2 cellular contexts compared by ENCODE assay signal in genomic region chr4:76954489-76954888, GRCh38.
TF ChIP-seq lines count a peak whose summit lies in the region.

No MANE protein-coding gene starts in this region.

TF ChIP-seq in SK-N-SH, 30 proteins besides CTCF, POLR2A, EP300 and RAD21:
- TF ChIP-seq TAF1 (IDR thresholded peaks at IDR 0.05; ENCODE audit: borderline replicate concordance, low read depth, low read length), result no peak
- no peak for TF ChIP-seq ZBTB33 (IDR thresholded peaks at IDR 0.05; ENCODE audit: borderline replicate concordance, low read depth)
- TF ChIP-seq, protein P1, sequence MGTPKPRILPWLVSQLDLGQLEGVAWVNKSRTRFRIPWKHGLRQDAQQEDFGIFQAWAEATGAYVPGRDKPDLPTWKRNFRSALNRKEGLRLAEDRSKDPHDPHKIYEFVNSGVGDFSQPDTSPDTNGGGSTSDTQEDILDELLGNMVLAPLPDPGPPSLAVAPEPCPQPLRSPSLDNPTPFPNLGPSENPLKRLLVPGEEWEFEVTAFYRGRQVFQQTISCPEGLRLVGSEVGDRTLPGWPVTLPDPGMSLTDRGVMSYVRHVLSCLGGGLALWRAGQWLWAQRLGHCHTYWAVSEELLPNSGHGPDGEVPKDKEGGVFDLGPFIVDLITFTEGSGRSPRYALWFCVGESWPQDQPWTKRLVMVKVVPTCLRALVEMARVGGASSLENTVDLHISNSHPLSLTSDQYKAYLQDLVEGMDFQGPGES (IDR thresholded peaks at IDR 0.05; ENCODE audit: low read depth, low read length), result no peak
- no peak for TF ChIP-seq ELF1 (IDR thresholded peaks at IDR 0.05)
- peak; percentile 88 for TF ChIP-seq GATA2 (CRISPR knock-in tag; IDR thresholded peaks at IDR 0.05)
- no peak for TF ChIP-seq POLR2AphosphoS5 (IDR thresholded peaks at IDR 0.05; ENCODE audit: low read depth, low read length)
- no peak for TF ChIP-seq TEAD4 (IDR thresholded peaks at IDR 0.05; ENCODE audit: borderline replicate concordance, insufficient read depth)
- peak; percentile 73 for TF ChIP-seq CHD2 (IDR thresholded peaks at IDR 0.05; ENCODE audit: low read length, partially characterized antibody)
- peak; percentile 92 for TF ChIP-seq RCOR1 (IDR thresholded peaks at IDR 0.05; ENCODE audit: low read length)
- TF ChIP-seq EZH2phosphoT487 (IDR thresholded peaks at IDR 0.05; ENCODE audit: borderline replicate concordance, low read depth), result no peak

TF ChIP-seq in endothelial cell of umbilical vein, 7 proteins besides CTCF, POLR2A, EP300 and RAD21:
- no peak for TF ChIP-seq GATA2 (IDR thresholded peaks at IDR 0.05; ENCODE audit: insufficient read depth, insufficient read length, low read depth, low read length)
- no peak for TF ChIP-seq MAX (IDR thresholded peaks at IDR 0.05; ENCODE audit: insufficient read depth, insufficient read length)
- no peak for TF ChIP-seq JUN (IDR thresholded peaks at IDR 0.05; ENCODE audit: borderline replicate concordance, insufficient read depth, insufficient read length, low read depth)
- TF ChIP-seq POLR2AphosphoS5 (IDR thresholded peaks at IDR 0.05; ENCODE audit: insufficient read depth, low read depth, low read length), result no peak
- no peak for TF ChIP-seq FOS (IDR thresholded peaks at IDR 0.05; ENCODE audit: borderline replicate concordance, insufficient read depth, low read length)
- no peak for TF ChIP-seq EZH2 (IDR thresholded peaks at IDR 0.05; ENCODE audit: borderline replicate concordance, low read depth, low read length, severe bottlenecking)
- no peak for TF ChIP-seq MYC (IDR thresholded peaks at IDR 0.05; ENCODE audit: low read depth, low read length)
TF ChIP-seq in endothelial cell of umbilical vein: peak in this region for 0.
